In genomic region chr16:67226295-67226803, GRCh38 we compare ENCODE assay signal across 8 cellular contexts. TPM values are rescaled to one million over a fixed set of nuclear protein-coding genes. Genes with fewer than 3 reads are reported as not detected.
DNase-seq lines count a peak whose midpoint lies in the region; ATAC-seq and TF ChIP-seq lines count a peak whose summit lies in the region.

No MANE protein-coding gene starts in this region.

- peaks cover 11% of the 10 kb centered on the region for H3K79me2 ChIP-seq in SU-DHL-6 (ENCODE audit: insufficient read depth, low read length)

- H3K27me3 ChIP-seq in SU-DHL-6 (ENCODE audit: low read length): no peaks in the 10 kb centered on the region
- H3K27me3 ChIP-seq in foreskin keratinocyte: no peaks in the 10 kb centered on the region
- no peaks in the 10 kb centered on the region for H3K27me3 ChIP-seq in gastrocnemius medialis

- in situ Hi-C loops in gastrocnemius medialis (cut with MboI; ENCODE audit: low sequenced_read_pairs in 4 of 4): no loop called here

- peak overlapping the region; percentile 90 for H3K4me3 ChIP-seq in SU-DHL-6 (ENCODE audit: insufficient read depth, low read length, poor library complexity, severe bottlenecking)
- peak overlapping the region; percentile 86 to 99 (median 96) for H3K4me3 ChIP-seq in gastrocnemius medialis

- no peaks in the 10 kb centered on the region for H3K9me3 ChIP-seq in SU-DHL-6 (ENCODE audit: insufficient read depth, low read length)
- H3K9me3 ChIP-seq in gastrocnemius medialis: no peaks in the 10 kb centered on the region

- no peak for TF ChIP-seq POLR2A in gastrocnemius medialis (IDR thresholded peaks at IDR 0.05)

- intact Hi-C loops in gastrocnemius medialis (cut with DNase I; ENCODE audit: low total_unique reads): no loop called here

- H4K20me1 ChIP-seq in SU-DHL-6 (ENCODE audit: low read depth, low read length): no peaks in the 10 kb centered on the region

- no peaks in the 10 kb centered on the region for H3K36me3 ChIP-seq in SU-DHL-6 (ENCODE audit: low read length)
- peaks cover 0 to 33% of the 10 kb centered on the region in 2 donors for H3K36me3 ChIP-seq in gastrocnemius medialis

- H3K27ac ChIP-seq in SU-DHL-6 (ENCODE audit: low read depth, low read length): peak overlapping the region; percentile 29; the same call in 1 of the 2 replicates
- H3K27ac ChIP-seq in foreskin keratinocyte: no peak overlapping the region
- peak overlapping the region; percentile 83 to 94 (median 85) for H3K27ac ChIP-seq in gastrocnemius medialis

- H2AFZ ChIP-seq in SU-DHL-6 (ENCODE audit: low read depth, low read length, severe bottlenecking): peak overlapping the region; percentile 97

- H3K4me1 ChIP-seq in foreskin keratinocyte: no peaks in the 10 kb centered on the region
- peaks cover 19 to 22% of the 10 kb centered on the region in 2 donors for H3K4me1 ChIP-seq in gastrocnemius medialis

- H3K9me2 ChIP-seq in SU-DHL-6 (replicated peaks; ENCODE audit: insufficient read depth, low read length): no peaks in the 10 kb centered on the region

- peak overlapping the region; percentile 72 for H3K9ac ChIP-seq in SU-DHL-6 (ENCODE audit: low read length)

- DNase-seq in foreskin keratinocyte (no peak), gastrocnemius medialis (peak in 1 of 2 donors; percentile 14), NCI-H2029 treated with DMSO at 0.1 percent for 48 hours (lab: John Stamatoyannopoulos, UW) (no peak), GM19238 (ENCODE audit: insufficient read length, low spot score) (no peak)
- DNase-seq in stimulated activated naive CD4-positive, alpha-beta T cell (lab: John Stamatoyannopoulos, UW): no peak

- TF ChIP-seq CTCF in SU-DHL-6 (IDR thresholded peaks at IDR 0.05; ENCODE audit: insufficient read depth, low read length, poor library complexity, severe bottlenecking) (no peak), foreskin keratinocyte (conservative IDR thresholded peaks at IDR 0.05) (no peak), gastrocnemius medialis (IDR thresholded peaks at IDR 0.05 in 4 of 5, conservative IDR thresholded peaks at IDR 0.05 in 1 of 5) (no peak)

- no peaks in the 10 kb centered on the region for H3F3A ChIP-seq in SU-DHL-6 (ENCODE audit: insufficient read depth)

- peak overlapping the region; percentile 98 for H3K4me2 ChIP-seq in SU-DHL-6 (ENCODE audit: low read depth, low read length, poor library complexity, severe bottlenecking)

- ATAC-seq in GM18858 (IDR thresholded peaks at IDR 0.05; ENCODE audit: unreplicated experiment) (peak; percentile 10), foreskin keratinocyte (peak; percentile 33), gastrocnemius medialis (peak in 1 of 2 donors; percentile 13), GM21717 (IDR thresholded peaks at IDR 0.05; ENCODE audit: unreplicated experiment) (no peak)

RNA-seq across cellular contexts. Expression of gene TMEM208, which starts 0.6 kb away (rescaled TPM):
- total RNA-seq in foreskin keratinocyte (41.4 and 48.3 TPM in 2 replicates), gastrocnemius medialis (10 to 100 TPM; 14.7 to 35.8 (median 29.2) TPM)
- polyA plus RNA-seq in foreskin keratinocyte: 80.0 and 90.7 TPM in 2 replicates

RNA-seq across cellular contexts. Expression of gene FHOD1, which starts 20.9 kb away (rescaled TPM):
- 51.2 and 57.2 TPM in 2 replicates for total RNA-seq in foreskin keratinocyte
- polyA plus RNA-seq in foreskin keratinocyte: 47.0 and 50.8 TPM in 2 replicates
- 10 to 100 TPM; 26.3 to 65.3 (median 52.4) TPM for total RNA-seq in gastrocnemius medialis

RNA-seq across cellular contexts. Expression of gene SLC9A5, which starts 22.4 kb away (rescaled TPM):
- 1.6 and 2.1 TPM in 2 replicates for total RNA-seq in foreskin keratinocyte
- 1.8 and 2.2 TPM in 2 replicates for polyA plus RNA-seq in foreskin keratinocyte
- 1 to 10 TPM in 3 of 4 donors, under 1 TPM in 1; 0.61 to 2.0 (median 1.2) TPM for total RNA-seq in gastrocnemius medialis

RNA-seq across cellular contexts. Expression of gene ELMO3, which starts 27.4 kb away (rescaled TPM):
- 35.7 and 41.2 TPM in 2 replicates for total RNA-seq in foreskin keratinocyte
- polyA plus RNA-seq in foreskin keratinocyte: 38.6 and 46.7 TPM in 2 replicates
- total RNA-seq in gastrocnemius medialis: under 1 TPM; 0.09 to 0.55 (median 0.29) TPM

RNA-seq across cellular contexts. Expression of gene E2F4, which starts 34.4 kb away (rescaled TPM):
- total RNA-seq in foreskin keratinocyte (94.1 and 96.9 TPM in 2 replicates), gastrocnemius medialis (100 to 1,000 TPM in 1 of 4 donors, 10 to 100 TPM in 3; 67.8 to 114 (median 96.5) TPM)
- polyA plus RNA-seq in foreskin keratinocyte: 74.1 and 82.2 TPM in 2 replicates
